36 cellular contexts compared by ENCODE assay signal in genomic region chr4:176342384-176342783, GRCh38.
"Had no signal": no experiment of that assay in that cellular context is flagged by ENCODE, and none has a peak within 500 bp of the region (broad histone marks: within the 10 kb centered on the region; RNA-seq: fewer than 3 reads in every experiment).

No MANE protein-coding gene starts in this region.

- H3K4me3 ChIP-seq: adrenal gland, ascending aorta, cardiac muscle cell had no signal

- H3K27ac Mint-ChIP-seq: activated CD4-positive, alpha-beta memory T cell treated with anti-CD3 and anti-CD28 coated beads, Interleukin-2, amount 10 ng/mL, durations not matched to agents 7 days and 5 days; activated CD4-positive, alpha-beta T cell treated with anti-CD3 and anti-CD28 coated beads for 36 hours; activated CD4-positive, alpha-beta T cell treated with anti-CD3 and anti-CD28 coated beads, Interleukin-2, amount 10 ng/mL, durations not matched to agents 7 days and 5 days; activated CD8-positive, alpha-beta memory T cell treated with anti-CD3 and anti-CD28 coated beads, Interleukin-2, amount 10 ng/mL, durations not matched to agents 7 days and 5 days; activated CD8-positive, alpha-beta T cell treated with anti-CD3 and anti-CD28 coated beads, Interleukin-2, amount 10 ng/mL, durations not matched to agents 7 days and 5 days; activated naive CD4-positive, alpha-beta T cell treated with anti-CD3 and anti-CD28 coated beads for 36 hours; activated naive CD4-positive, alpha-beta T cell treated with anti-CD3 and anti-CD28 coated beads, Interleukin-2, amount 50 U/mL, for 72 hours; activated naive CD8-positive, alpha-beta T cell treated with anti-CD3 and anti-CD28 coated beads for 36 hours; activated T-cell treated with anti-CD3 and anti-CD28 coated beads, Interleukin-2, amount 50 U/mL, for 24 hours; activated T-helper 2 cell treated with anti-CD3 and anti-CD28 coated beads, Interferon-gamma antibody, Interleukin-2, Interleukin-4, amounts not matched to agents 10 μg/mL and 5 μg/mL and 100 μg/mL, durations not matched to agents 14 hours and 24 hours and 36 hours; brain; T-helper 1 cell treated with Interleukin-12 subunit alpha and Interleukin-12 subunit beta and Interleukin-4 antibody, amounts not matched to agents 30 μg/mL and 1 μg/mL, for 36 hours; T-helper 2 cell treated with Interferon-gamma antibody and Interleukin-4, amounts not matched to agents 5 μg/mL and 100 μg/mL, for 36 hours had no signal

- H3K4me1 ChIP-seq: adrenal gland had no signal

- H3K27ac ChIP-seq: adrenal gland, ascending aorta, cardiac muscle cell, VCaP had no signal

- H3K36me3 ChIP-seq: adrenal gland, ascending aorta, cardiac muscle cell had no signal

- H3K27me3 Mint-ChIP-seq: activated CD4-positive, alpha-beta memory T cell treated with anti-CD3 and anti-CD28 coated beads, Interleukin-2, amount 10 ng/mL, durations not matched to agents 7 days and 5 days; activated CD4-positive, alpha-beta T cell treated with anti-CD3 and anti-CD28 coated beads for 36 hours; activated CD4-positive, alpha-beta T cell treated with anti-CD3 and anti-CD28 coated beads, Interleukin-2, amount 10 ng/mL, durations not matched to agents 7 days and 5 days; activated CD8-positive, alpha-beta memory T cell treated with anti-CD3 and anti-CD28 coated beads, Interleukin-2, amount 10 ng/mL, durations not matched to agents 7 days and 5 days; activated naive CD8-positive, alpha-beta T cell treated with anti-CD3 and anti-CD28 coated beads for 36 hours; activated T-cell treated with anti-CD3 and anti-CD28 coated beads, Interleukin-2, amount 50 U/mL, for 24 hours; brain; central memory CD8-positive, alpha-beta T cell had no signal

- H3K27me3 ChIP-seq: adrenal gland, ascending aorta, cardiac muscle cell had no signal

- H3K4me3 Mint-ChIP-seq: activated CD4-positive, alpha-beta memory T cell treated with anti-CD3 and anti-CD28 coated beads, Interleukin-2, amount 10 ng/mL, durations not matched to agents 7 days and 5 days; activated CD4-positive, alpha-beta T cell treated with anti-CD3 and anti-CD28 coated beads for 36 hours; activated CD4-positive, alpha-beta T cell treated with anti-CD3 and anti-CD28 coated beads, Interleukin-2, amount 10 ng/mL, durations not matched to agents 7 days and 5 days; activated CD8-positive, alpha-beta memory T cell treated with anti-CD3 and anti-CD28 coated beads, Interleukin-2, amount 10 ng/mL, durations not matched to agents 7 days and 5 days; activated CD8-positive, alpha-beta T cell treated with anti-CD3 and anti-CD28 coated beads, Interleukin-2, amount 10 ng/mL, durations not matched to agents 7 days and 5 days; activated naive CD4-positive, alpha-beta T cell treated with anti-CD3 and anti-CD28 coated beads for 36 hours; activated naive CD8-positive, alpha-beta T cell treated with anti-CD3 and anti-CD28 coated beads for 36 hours; activated T-cell treated with anti-CD3 and anti-CD28 coated beads, Interleukin-2, amount 50 U/mL, for 24 hours; brain; central memory CD8-positive, alpha-beta T cell; T-helper 1 cell treated with Interleukin-12 subunit alpha and Interleukin-12 subunit beta and Interleukin-4 antibody, amounts not matched to agents 30 μg/mL and 1 μg/mL, for 36 hours; T-helper 2 cell treated with Interferon-gamma antibody and Interleukin-4, amounts not matched to agents 5 μg/mL and 100 μg/mL, for 36 hours had no signal

- FAIRE-seq: bronchial epithelial cell had no signal

- ATAC-seq: activated CD4-positive, alpha-beta T cell treated with anti-CD3 and anti-CD28 coated beads for 36 hours; activated CD4-positive, CD25-positive, alpha-beta regulatory T cell treated with anti-CD3 and anti-CD28 coated beads, Interleukin-2, amount 50 U/mL, for 24 hours; activated CD8-positive, alpha-beta memory T cell treated with anti-CD3 and anti-CD28 coated beads, Interleukin-2, amount 10 ng/mL, durations not matched to agents 7 days and 5 days; activated CD8-positive, alpha-beta T cell treated with anti-CD3 and anti-CD28 coated beads, Interleukin-2, amount 10 ng/mL, durations not matched to agents 7 days and 5 days; activated naive CD4-positive, alpha-beta T cell treated with anti-CD3 and anti-CD28 coated beads, Interleukin-2, amount 50 U/mL, for 72 hours had no signal

- H3K4me1 Mint-ChIP-seq: activated CD4-positive, alpha-beta memory T cell treated with anti-CD3 and anti-CD28 coated beads, Interleukin-2, amount 10 ng/mL, durations not matched to agents 7 days and 5 days had no signal

- DNase-seq: activated CD4-positive, alpha-beta memory T cell treated with anti-CD3 and anti-CD28 coated beads, Interleukin-2, amount 10 ng/mL, durations not matched to agents 7 days and 5 days; activated CD4-positive, alpha-beta T cell treated with anti-CD3 and anti-CD28 coated beads for 1 hour; activated CD4-positive, alpha-beta T cell treated with anti-CD3 and anti-CD28 coated beads for 36 hours; activated CD4-positive, alpha-beta T cell treated with anti-CD3 and anti-CD28 coated beads for 48 hours; activated CD4-positive, alpha-beta T cell treated with anti-CD3 and anti-CD28 coated beads, Interleukin-2, amount 10 ng/mL, durations not matched to agents 7 days and 5 days; activated CD4-positive, alpha-beta T cell treated with anti-CD3 and anti-CD28 coated beads, Interleukin-2, amount 50 U/mL, for 48 hours; activated CD4-positive, CD25-positive, alpha-beta regulatory T cell; activated CD8-positive, alpha-beta memory T cell treated with anti-CD3 and anti-CD28 coated beads for 24 hours; activated CD8-positive, alpha-beta memory T cell treated with anti-CD3 and anti-CD28 coated beads, Interleukin-2, amount 10 ng/mL, durations not matched to agents 7 days and 5 days; activated CD8-positive, alpha-beta memory T cell treated with anti-CD3 and anti-CD28 coated beads, Interleukin-2, amount 50 U/mL, for 48 hours; activated CD8-positive, alpha-beta T cell treated with anti-CD3 and anti-CD28 coated beads, Interleukin-2, amount 10 ng/mL, durations not matched to agents 7 days and 5 days; activated effector memory CD4-positive, alpha-beta T cell treated with Interleukin-2 at 50 U/mL for 16 hours; activated gamma-delta T cell treated with Interleukin-2 at 50 U/mL for 16 hours; activated naive CD4-positive, alpha-beta T cell treated with anti-CD3 and anti-CD28 coated beads for 36 hours; activated naive CD4-positive, alpha-beta T cell treated with anti-CD3 and anti-CD28 coated beads, Interleukin-2, amount 50 U/mL, for 16 hours; activated naive CD8-positive, alpha-beta T cell treated with anti-CD3 and anti-CD28 coated beads for 36 hours; activated T-cell treated with anti-CD3 and anti-CD28 coated beads, Interleukin-2, amount 50 U/mL, for 24 hours; activated T-cell treated with anti-CD3 and anti-CD28 coated beads, Interleukin-2, amount 50 U/mL, for 48 hours; adrenal gland; amniotic stem cell; caudate nucleus; cerebellar nuclear complex; T-helper 1 cell; T-helper 2 cell; T-helper 9 cell had no signal
